In genomic region chr3:65539620-65540019, GRCh38 we compare ENCODE assay signal across 14 cellular contexts.
"Had no signal": no experiment of that assay in that cellular context is flagged by ENCODE, and none has a peak within 500 bp of the region (broad histone marks: within the 10 kb centered on the region; RNA-seq: fewer than 3 reads in every experiment).

No MANE protein-coding gene starts in this region.

- H3K27ac ChIP-seq: esophagus muscularis mucosa, sigmoid colon, suprapubic skin had no signal

- H3K36me3 ChIP-seq: esophagus muscularis mucosa, sigmoid colon, suprapubic skin had no signal

- H3K4me1 ChIP-seq: suprapubic skin had no signal

- H3K4me3 ChIP-seq: esophagus muscularis mucosa, sigmoid colon, suprapubic skin had no signal

- DNase-seq: activated CD4-positive, alpha-beta memory T cell treated with anti-CD3 and anti-CD28 coated beads for 36 hours; activated CD4-positive, alpha-beta T cell treated with anti-CD3 and anti-CD28 coated beads for 1 hour; activated effector memory CD4-positive, alpha-beta T cell treated with anti-CD3 and anti-CD28 coated beads, Interleukin-2, amount 50 U/mL, for 16 hours; activated T-cell treated with anti-CD3 and anti-CD28 coated beads, Interleukin-2, amount 50 U/mL, for 4 hours; cerebellar nuclear complex; dermis blood vessel endothelial cell; foreskin fibroblast; head of caudate nucleus; sigmoid colon; stimulated activated CD4-positive, alpha-beta T cell treated with anti-CD3 and anti-CD28 coated beads, Interleukin-12 subunit alpha, Interleukin-12 subunit beta, amount 100 ng/mL, for 4 hours; stimulated activated naive CD8-positive, alpha-beta T cell treated with anti-CD3 and anti-CD28 coated beads, Interleukin-15, Interleukin-2, amounts not matched to agents 100 U/mL and 50 U/mL, for 24 hours; SW 1271 had no signal

- H3K27me3 ChIP-seq: esophagus muscularis mucosa, sigmoid colon, suprapubic skin had no signal

- H3K9me3 ChIP-seq: esophagus muscularis mucosa, sigmoid colon, suprapubic skin had no signal
